Comparison of ENCODE assay signal across 24 cellular contexts in genomic region chr4:150533673-150534072, GRCh38. TPM values are rescaled to one million over a fixed set of nuclear protein-coding genes. Genes with fewer than 3 reads are reported as not detected.
"Had no signal": no experiment of that assay in that cellular context is flagged by ENCODE, and none has a peak within 500 bp of the region (broad histone marks: within the 10 kb centered on the region; RNA-seq: fewer than 3 reads in every experiment).

No MANE protein-coding gene starts in this region.

- H3K27me3 ChIP-seq: gastrocnemius medialis, suprapubic skin, transverse colon, upper lobe of right lung, uterus had no signal

- H3K4me3 ChIP-seq: coronary artery, gastrocnemius medialis, lower lobe of right lung, smooth muscle cell, suprapubic skin, transverse colon, upper lobe of right lung, uterus had no signal

- H2AFZ ChIP-seq: parathyroid adenoma had no signal

- H3K79me2 ChIP-seq: parathyroid adenoma had no signal

- H3K9ac ChIP-seq: parathyroid adenoma had no signal

- H3K27me3 Mint-ChIP-seq: progenitor cell of endocrine pancreas; stimulated activated naive CD8-positive, alpha-beta T cell treated with anti-CD3 and anti-CD28 coated beads, Interleukin-15, amount 100 ng/mL, for 72 hours had no signal

- ATAC-seq: gastrocnemius medialis; left ventricle myocardium superior; lower lobe of right lung; natural killer cell; sciatic nerve; stimulated activated naive CD8-positive, alpha-beta T cell treated with anti-CD3 and anti-CD28 coated beads, Interleukin-15, amount 100 ng/mL, for 72 hours; upper lobe of right lung had no signal

- H3K4me1 Mint-ChIP-seq: neural crest cell; stimulated activated naive CD8-positive, alpha-beta T cell treated with anti-CD3 and anti-CD28 coated beads, Interleukin-15, amount 100 ng/mL, for 72 hours had no signal

- DNase-seq: dermis blood vessel endothelial cell; effector memory CD4-positive, alpha-beta T cell; gastrocnemius medialis; head of caudate nucleus; left ventricle myocardium superior; lower lobe of right lung; natural killer cell; stimulated activated CD4-positive, alpha-beta T cell treated with anti-CD3 and anti-CD28 coated beads, Interleukin-12 subunit alpha, Interleukin-12 subunit beta, amount 100 ng/mL, for 4 hours; stimulated activated CD4-positive, alpha-beta T cell treated with anti-CD3 and anti-CD28 coated beads, Interleukin-1b, Interleukin-23, amount 100 ng/mL, for 48 hours; stimulated activated CD4-positive, alpha-beta T cell treated with anti-CD3 and anti-CD28 coated beads, Interleukin-4, amount 100 ng/mL, for 1 hour; stimulated activated CD8-positive, alpha-beta memory T cell treated with anti-CD3 and anti-CD28 coated beads, Interleukin-4, amount 100 ng/mL, for 48 hours; stimulated activated naive CD4-positive, alpha-beta T cell; stimulated activated naive CD8-positive, alpha-beta T cell treated with anti-CD3 and anti-CD28 coated beads, Interleukin-15, amount 100 ng/mL, for 72 hours; transverse colon; upper lobe of right lung; uterus had no signal

- H3K9me3 Mint-ChIP-seq: natural killer cell; neural crest cell; stimulated activated naive CD8-positive, alpha-beta T cell treated with anti-CD3 and anti-CD28 coated beads, Interleukin-15, amount 100 ng/mL, for 72 hours had no signal

- H3K36me3 ChIP-seq: gastrocnemius medialis, lower lobe of right lung, suprapubic skin, transverse colon, upper lobe of right lung, uterus had no signal

- H3K27ac Mint-ChIP-seq: natural killer cell, progenitor cell of endocrine pancreas had no signal

- H3K36me3 Mint-ChIP-seq: natural killer cell had no signal

- H3K4me2 ChIP-seq: smooth muscle cell had no signal

- H3K4me3 Mint-ChIP-seq: natural killer cell; neural crest cell; stimulated activated naive CD8-positive, alpha-beta T cell treated with anti-CD3 and anti-CD28 coated beads, Interleukin-15, amount 100 ng/mL, for 72 hours had no signal

- H3K27ac ChIP-seq: coronary artery, gastrocnemius medialis, lower lobe of right lung, parathyroid adenoma, suprapubic skin, transverse colon, upper lobe of right lung, uterus had no signal

- H3K4me1 ChIP-seq: gastrocnemius medialis, lower lobe of right lung, parathyroid adenoma, suprapubic skin, transverse colon, upper lobe of right lung, uterus had no signal

- H3K9me3 ChIP-seq: gastrocnemius medialis, lower lobe of right lung, suprapubic skin, transverse colon, upper lobe of right lung, uterus had no signal

RNA-seq across cellular contexts. Expression of gene MAB21L2, which starts 48.3 kb away (rescaled TPM):
- total RNA-seq: lower lobe of right lung, natural killer cell, suprapubic skin, upper lobe of right lung, uterus had no signal
- polyA plus RNA-seq: keratinocyte had no signal
